Comparison of ENCODE assay signal across 1 cellular context in the genomic region with DNA sequence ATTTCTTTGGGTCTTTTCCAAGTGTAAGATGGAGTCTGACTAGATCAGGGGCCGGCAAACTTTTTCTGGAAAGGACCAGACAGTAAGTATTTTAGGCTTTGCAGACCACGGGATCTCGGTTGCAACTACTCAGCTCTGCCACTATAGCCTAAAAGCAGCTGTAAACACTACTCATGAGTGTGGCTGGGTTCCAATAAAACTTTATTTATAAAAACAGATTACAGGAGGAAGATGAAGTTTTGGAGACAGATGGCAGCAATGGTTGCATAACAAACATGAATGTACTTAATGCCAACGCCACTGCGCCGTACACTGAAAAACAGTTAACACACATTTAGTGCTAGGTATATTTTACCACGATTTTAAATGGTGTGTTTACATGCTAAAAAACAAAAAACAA.
TF ChIP-seq lines count a peak whose summit lies in the region.

No MANE protein-coding gene starts in this region.

TF ChIP-seq in GM23338, 12 proteins besides CTCF, POLR2A, EP300 and RAD21 (continued from another document):
- TF ChIP-seq ZNF462 (CRISPR knock-in tag; IDR thresholded peaks at IDR 0.05) (no peak), CREB1 (CRISPR knock-in tag; IDR thresholded peaks at IDR 0.05; ENCODE audit: low read depth) (no peak), ZNF114 (CRISPR knock-in tag; IDR thresholded peaks at IDR 0.05) (no peak)
